In the genomic region with DNA sequence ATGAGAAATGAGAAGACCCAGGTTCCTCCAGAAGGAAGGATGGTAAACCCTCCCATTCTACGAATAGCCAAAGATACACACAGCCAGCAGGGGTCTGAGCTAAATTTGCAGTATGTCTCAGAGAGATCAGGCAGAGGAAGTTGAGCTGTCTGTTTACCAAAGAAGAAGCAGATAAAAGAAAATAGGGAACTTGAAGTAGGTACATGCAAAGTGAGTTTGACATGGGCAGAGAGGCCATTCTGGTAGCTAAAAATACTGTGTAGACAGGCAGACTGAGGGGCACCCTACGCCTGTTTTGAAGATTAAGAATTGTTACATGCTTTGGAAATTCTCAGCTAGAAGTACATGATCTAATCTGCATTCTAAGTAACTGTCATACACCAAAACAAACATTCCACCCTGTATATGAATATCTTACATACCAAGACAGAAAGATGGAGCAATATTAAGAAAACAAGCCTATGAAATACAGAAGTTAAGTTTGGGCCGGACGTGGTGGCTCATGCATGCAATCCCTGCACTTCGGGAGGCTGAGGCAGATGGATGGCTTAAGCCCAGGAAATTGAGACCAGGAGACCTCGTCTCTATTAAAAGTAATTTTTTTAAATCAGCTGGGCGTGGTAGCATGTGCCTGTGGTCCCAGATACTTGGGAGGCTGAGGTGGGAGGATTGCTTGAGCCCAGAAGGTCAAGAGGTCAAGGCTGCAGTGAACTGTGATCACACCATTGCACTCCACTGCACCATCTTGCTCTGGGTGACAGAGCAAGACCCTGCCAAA, we compare ENCODE assay signal across 8 cellular contexts.
DNase-seq lines count a peak whose midpoint lies in the region; ATAC-seq, FAIRE-seq and TF ChIP-seq lines count a peak whose summit lies in the region.

No MANE protein-coding gene starts in this region.

- peak overlapping the region in 1 of 2 donors; percentile 66 for H3K27ac ChIP-seq in coronary artery

- intact Hi-C loops in sciatic nerve (cut with DNase I): no loop called here

- H3K4me3 ChIP-seq in astrocyte of the spinal cord (ENCODE audit: low read depth, low read length) (no peak overlapping the region), coronary artery (no peak overlapping the region)

- peak; percentile 79 for ATAC-seq in GM21717 (IDR thresholded peaks at IDR 0.05; ENCODE audit: unreplicated experiment)
- peak; percentile 68 for ATAC-seq in sciatic nerve

- TF ChIP-seq POLR2A in GM12892 (IDR thresholded peaks at IDR 0.05; ENCODE audit: low read depth, low read length) (no peak), erythroblast (IDR thresholded peaks at IDR 0.05; ENCODE audit: low read length) (no peak)

- FAIRE-seq in GM12892 (lab: Jason Lieb, UNC): peak; percentile 92

- peak; percentile 19 for TF ChIP-seq CTCF in astrocyte of the spinal cord (IDR thresholded peaks at IDR 0.05; ENCODE audit: low read depth, low read length)
- TF ChIP-seq CTCF in coronary artery (IDR thresholded peaks at IDR 0.05): no peak

- no peak for DNase-seq in GM12892 (ENCODE audit: insufficient read length)
- DNase-seq in LHCN-M2 (ENCODE audit: low read depth): peak; percentile 30
- DNase-seq in astrocyte of the spinal cord (ENCODE audit: low read depth, low spot score): peak; percentile 55
- no peak for DNase-seq in sciatic nerve (ENCODE audit: low spot score)
- DNase-seq in erythroblast (lab: John Stamatoyannopoulos, UW): no peak
- DNase-seq in stimulated activated CD4-positive, alpha-beta T cell treated with anti-CD3 and anti-CD28 coated beads, Interleukin-4, amount 100 ng/mL, for 4 hours: no peak
- no peak for DNase-seq in coronary artery (ENCODE audit: low spot score)

- in situ Hi-C loops in astrocyte of the spinal cord (cut with HindIII; ENCODE audit: low sequenced_read_pairs): no loop called here

Comparison
In these comparisons a context has a peak if more than half of its experiments do, and no peak if none do; other contexts are left out.
1. DNase-seq: peak in LHCN-M2 (single experiment) and astrocyte of the spinal cord (single experiment); none in GM12892 (single experiment), sciatic nerve (single experiment), erythroblast (0 of 2), stimulated activated CD4-positive, alpha-beta T cell treated with anti-CD3 and anti-CD28 coated beads, Interleukin-4, amount 100 ng/mL, for 4 hours (0 of 2) and coronary artery (single experiment).